ENCODE assay signal across 18 cellular contexts in the genomic region with DNA sequence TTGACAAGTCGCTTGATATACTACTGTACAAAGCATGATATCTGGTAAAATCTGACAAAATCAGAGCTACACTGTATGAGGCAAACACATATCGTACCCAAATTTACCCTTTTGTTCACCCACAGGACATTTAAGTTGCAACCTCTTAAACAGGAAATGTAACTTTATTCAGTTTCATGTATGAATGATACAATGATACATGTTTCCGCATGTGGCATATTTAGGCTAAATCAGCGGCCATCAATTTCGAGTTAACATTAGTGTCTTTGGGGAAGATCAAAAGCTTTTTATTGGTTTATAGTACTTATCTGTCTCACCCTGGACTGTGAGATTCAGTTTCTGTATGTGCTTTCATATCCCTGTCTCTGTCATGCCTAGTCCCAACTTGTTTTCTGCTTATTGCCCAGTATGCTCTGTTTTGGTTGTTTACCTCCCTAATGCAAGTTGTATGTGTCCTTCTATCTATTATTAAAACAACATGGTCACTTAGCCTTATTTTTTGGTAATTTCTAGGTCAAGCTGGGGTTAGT.
"Had no signal": no experiment of that assay in that cellular context is flagged by ENCODE, and none has a peak within 500 bp of the region (broad histone marks: within the 10 kb centered on the region; RNA-seq: fewer than 3 reads in every experiment).

No MANE protein-coding gene starts in this region.

- H3K79me2 ChIP-seq: hepatocyte had no signal

- H3K9me3 ChIP-seq: psoas muscle, spleen, testis, tibial nerve had no signal

- H3K36me3 ChIP-seq: spleen, tibial nerve had no signal

- H2AFZ ChIP-seq: hepatocyte had no signal

- H3K4me2 ChIP-seq: hepatocyte had no signal

- H3K27ac ChIP-seq: hepatocyte, psoas muscle, spleen, testis, tibial nerve had no signal

- H3K4me1 Mint-ChIP-seq: naive thymus-derived CD4-positive, alpha-beta T cell; nephron progenitor cell; stimulated activated memory B cell treated with anti-CD40 and anti-IgM and Interleukin-4, amounts not matched to agents 10 μg/mL and 1 μg/mL and 100 μg/mL, for 72 hours; stimulated activated naive CD8-positive, alpha-beta T cell treated with anti-CD3 and anti-CD28 coated beads, Interleukin-15, amount 100 ng/mL, for 72 hours had no signal

- H3K36me3 Mint-ChIP-seq: naive thymus-derived CD4-positive, alpha-beta T cell; stimulated activated memory B cell treated with anti-CD40 and anti-IgM and Interleukin-4, amounts not matched to agents 10 μg/mL and 1 μg/mL and 100 μg/mL, for 72 hours had no signal

- H3K4me1 ChIP-seq: psoas muscle, spleen, testis, tibial nerve had no signal

- H3K27me3 Mint-ChIP-seq: dendritic cell treated with granulocyte-macrophage colony-stimulating factor and Interleukin-4, amounts not matched to agents 40 ng/mL and 50 ng/mL, for 4 days; stimulated activated memory B cell treated with anti-CD40 and anti-IgM and Interleukin-4, amounts not matched to agents 10 μg/mL and 1 μg/mL and 100 μg/mL, for 72 hours; stimulated activated naive CD8-positive, alpha-beta T cell treated with anti-CD3 and anti-CD28 coated beads, Interleukin-15, amount 100 ng/mL, for 72 hours had no signal

- H3K4me3 Mint-ChIP-seq: dendritic cell treated with granulocyte-macrophage colony-stimulating factor and Interleukin-4, amounts not matched to agents 40 ng/mL and 50 ng/mL, for 4 days; naive thymus-derived CD4-positive, alpha-beta T cell; nephron progenitor cell; stimulated activated memory B cell treated with anti-CD40 and anti-IgM and Interleukin-4, amounts not matched to agents 10 μg/mL and 1 μg/mL and 100 μg/mL, for 72 hours; stimulated activated naive CD8-positive, alpha-beta T cell treated with anti-CD3 and anti-CD28 coated beads, Interleukin-15, amount 100 ng/mL, for 72 hours had no signal

- H3K27me3 ChIP-seq: hepatocyte, spleen, testis had no signal

- DNase-seq: foreskin melanocyte; head of caudate nucleus; kidney glomerular epithelial cell; naive thymus-derived CD4-positive, alpha-beta T cell; nephron progenitor cell; psoas muscle; retina; spleen; stimulated activated CD4-positive, alpha-beta T cell treated with anti-CD3 and anti-CD28 coated beads, Interleukin-15, amount 100 ng/mL, for 24 hours; stimulated activated CD4-positive, alpha-beta T cell treated with anti-CD3 and anti-CD28 coated beads, Interleukin-1b, Interleukin-23, amount 100 ng/mL, for 48 hours; stimulated activated CD4-positive, alpha-beta T cell treated with anti-CD3 and anti-CD28 coated beads, Interleukin-4, amount 100 ng/mL, for 24 hours; stimulated activated naive CD8-positive, alpha-beta T cell treated with anti-CD3 and anti-CD28 coated beads, Interleukin-15, amount 100 ng/mL, for 72 hours; testis had no signal

- H3K4me3 ChIP-seq: hepatocyte, psoas muscle, spleen, testis, tibial nerve had no signal

- H3K27ac Mint-ChIP-seq: dendritic cell treated with granulocyte-macrophage colony-stimulating factor and Interleukin-4, amounts not matched to agents 40 ng/mL and 50 ng/mL, for 4 days; naive thymus-derived CD4-positive, alpha-beta T cell; nephron progenitor cell; stimulated activated memory B cell treated with anti-CD40 and anti-IgM and Interleukin-4, amounts not matched to agents 10 μg/mL and 1 μg/mL and 100 μg/mL, for 72 hours; stimulated activated naive CD8-positive, alpha-beta T cell treated with anti-CD3 and anti-CD28 coated beads, Interleukin-15, amount 100 ng/mL, for 72 hours had no signal

- ATAC-seq: naive thymus-derived CD4-positive, alpha-beta T cell; psoas muscle; sciatic nerve; stimulated activated memory B cell treated with anti-CD40 and anti-IgM and Interleukin-4, amounts not matched to agents 10 μg/mL and 1 μg/mL and 100 μg/mL, for 72 hours; stimulated activated naive CD8-positive, alpha-beta T cell treated with anti-CD3 and anti-CD28 coated beads, Interleukin-15, amount 100 ng/mL, for 72 hours had no signal

- H3K9me3 Mint-ChIP-seq: dendritic cell treated with granulocyte-macrophage colony-stimulating factor and Interleukin-4, amounts not matched to agents 40 ng/mL and 50 ng/mL, for 4 days; naive thymus-derived CD4-positive, alpha-beta T cell; stimulated activated memory B cell treated with anti-CD40 and anti-IgM and Interleukin-4, amounts not matched to agents 10 μg/mL and 1 μg/mL and 100 μg/mL, for 72 hours; stimulated activated naive CD8-positive, alpha-beta T cell treated with anti-CD3 and anti-CD28 coated beads, Interleukin-15, amount 100 ng/mL, for 72 hours had no signal
